ENCODE assay signal across 10 cellular contexts in the genomic region with DNA sequence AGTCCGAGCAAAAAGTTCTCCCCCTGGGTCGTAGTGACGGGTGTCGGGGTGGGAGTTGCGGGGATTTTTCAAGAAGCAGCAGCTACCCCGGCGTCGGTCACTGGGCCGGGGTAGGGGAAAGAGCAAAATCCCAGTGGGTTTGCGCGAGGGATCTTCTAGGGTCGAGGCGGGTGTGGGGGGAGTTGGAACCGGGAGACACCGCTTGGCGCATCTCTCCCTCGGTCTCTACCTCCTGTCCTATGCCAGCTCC. TPM values are rescaled to one million over a fixed set of nuclear protein-coding genes. Genes with fewer than 3 reads are reported as not detected.
DNase-seq lines count a peak whose midpoint lies in the region; ATAC-seq and TF ChIP-seq lines count a peak whose summit lies in the region.
"Had no signal": no experiment of that assay in that cellular context is flagged by ENCODE, and none has a peak within 500 bp of the region (broad histone marks: within the 10 kb centered on the region; RNA-seq: fewer than 3 reads in every experiment).

No MANE protein-coding gene starts in this region.

- peak overlapping the region; percentile 93 for H3K4me3 Mint-ChIP-seq in activated T-cell treated with anti-CD3 and anti-CD28 coated beads, Interleukin-2, amount 50 U/mL, for 72 hours

- no peaks in the 10 kb centered on the region for H3K27me3 ChIP-seq in iPS-15b (ENCODE audit: control insufficient read depth, insufficient read depth, low read length)

- POLR2A ChIA-PET in HEK293 (lab: Yijun Ruan, JAX) = interaction anchor here (0.6 to 3.4 kb wide), 30 partner anchors 8 to 386 kb away, joined by 3 to 38 read pairs (median 6); partner anchors contain the start of genes ATXN7L3, FAM171A2, FZD2 and RUNDC3A

- intact Hi-C loops in posterior vena cava (cut with DNase I) = no loop called here

- H3K9ac ChIP-seq in iPS-15b (ENCODE audit: low read depth, low read length) = no peak overlapping the region

- H3K27ac Mint-ChIP-seq in activated T-cell treated with anti-CD3 and anti-CD28 coated beads, Interleukin-2, amount 50 U/mL, for 72 hours = peak overlapping the region; percentile 95

- H3K9me3 Mint-ChIP-seq in activated T-cell treated with anti-CD3 and anti-CD28 coated beads, Interleukin-2, amount 50 U/mL, for 72 hours = no peaks in the 10 kb centered on the region

- H3K36me3 ChIP-seq in HEK293 (ENCODE audit: control insufficient read depth in 2 of 2, insufficient read depth in 1 of 2, low read length in 2 of 2) = peaks cover 0 to 6% of the 10 kb centered on the region in 2 experiments; a peak in 2 of 3 replicates
- no peaks in the 10 kb centered on the region for H3K36me3 ChIP-seq in iPS-15b (ENCODE audit: control insufficient read depth, insufficient read depth, low read length)

- peaks cover 25% of the 10 kb centered on the region for H3K4me1 Mint-ChIP-seq in activated T-cell treated with anti-CD3 and anti-CD28 coated beads, Interleukin-2, amount 50 U/mL, for 72 hours (ENCODE audit: low read depth)

- H3K4me3 ChIP-seq in HEK293 (ENCODE audit: low read depth, low read length) (peak overlapping the region; percentile 79), iPS-15b (ENCODE audit: low read depth, low read length) (peak overlapping the region; percentile 79)

- CTCF ChIA-PET in HEK293 (lab: Yijun Ruan, JAX) = interaction anchor here (0.6 to 1.9 kb wide), 12 partner anchors 9 to 469 kb away, joined by 3 to 10 read pairs (median 4); no protein-coding TSS in a partner anchor

- no peaks in the 10 kb centered on the region for H3K27me3 Mint-ChIP-seq in activated T-cell treated with anti-CD3 and anti-CD28 coated beads, Interleukin-2, amount 50 U/mL, for 72 hours (ENCODE audit: low read depth)

- ATAC-seq in activated T-cell treated with anti-CD3 and anti-CD28 coated beads, Interleukin-2, amount 50 U/mL, for 72 hours (replicated peaks in 1 of 2) = no peak
- no peak for ATAC-seq in stimulated activated naive CD8-positive, alpha-beta T cell treated with anti-CD3 and anti-CD28 coated beads, Interleukin-15, Interleukin-2, amounts not matched to agents 100 U/mL and 50 U/mL, for 24 hours
- ATAC-seq in esophagus mucosa = no peak

- H3K4me1 ChIP-seq in HEK293 (ENCODE audit: control insufficient read depth, insufficient read depth, low read length) = peaks cover 11% of the 10 kb centered on the region
- peaks cover 6% of the 10 kb centered on the region for H3K4me1 ChIP-seq in iPS-15b (ENCODE audit: control insufficient read depth, insufficient read depth, low read length)

- TF ChIP-seq CTCF in HEK293 (tag by site-specific recombination; IDR thresholded peaks at IDR 0.05) = no peak

- DNase-seq in activated T-cell treated with anti-CD3 and anti-CD28 coated beads, Interleukin-2, amount 50 U/mL, for 72 hours = peak in 1 of 2 donors; percentile 40
- DNase-seq in stimulated activated naive CD8-positive, alpha-beta T cell treated with anti-CD3 and anti-CD28 coated beads, Interleukin-15, Interleukin-2, amounts not matched to agents 100 U/mL and 50 U/mL, for 24 hours = peak; percentile 41
- DNase-seq in posterior vena cava (ENCODE audit: low spot score) = no peak
- DNase-seq in AG08395 (ENCODE audit: low spot score) = no peak
- no peak for DNase-seq in DMS79 treated with DMSO at 0.1 percent for 48 hours (lab: John Stamatoyannopoulos, UW)

- peak overlapping the region; percentile 100; the same call in 1 of the 2 replicates for H3K27ac ChIP-seq in HEK293 (ENCODE audit: extremely low read depth, low read depth, low read length)

- H3K9me3 ChIP-seq in HEK293 (ENCODE audit: control insufficient read depth, insufficient read depth, low read depth, low read length) (no peaks in the 10 kb centered on the region), iPS-15b (ENCODE audit: control insufficient read depth, insufficient read depth, low read length) (no peaks in the 10 kb centered on the region)

- peaks cover 5 to 7% of the 10 kb centered on the region in 2 donors for H3K36me3 Mint-ChIP-seq in activated T-cell treated with anti-CD3 and anti-CD28 coated beads, Interleukin-2, amount 50 U/mL, for 72 hours (ENCODE audit: insufficient read depth in 2 of 2)

TF ChIP-seq in HEK293, 187 proteins besides CTCF, POLR2A, EP300 and RAD21 (continues in another document):
- TF ChIP-seq ZNF341 (tag by site-specific recombination; IDR thresholded peaks at IDR 0.05; ENCODE audit: low read depth) = peak; percentile 39; the same call in 1 of the 2 replicates
- TF ChIP-seq, protein P1, sequence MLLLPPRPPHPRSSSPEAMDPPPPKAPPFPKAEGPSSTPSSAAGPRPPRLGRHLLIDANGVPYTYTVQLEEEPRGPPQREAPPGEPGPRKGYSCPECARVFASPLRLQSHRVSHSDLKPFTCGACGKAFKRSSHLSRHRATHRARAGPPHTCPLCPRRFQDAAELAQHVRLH (tag by site-specific recombination; IDR thresholded peaks at IDR 0.05) = no peak
- no peak for TF ChIP-seq ZNF324 (tag by site-specific recombination; IDR thresholded peaks at IDR 0.05)
- peak; percentile 66 for TF ChIP-seq ZBTB11 (tag by site-specific recombination; conservative IDR thresholded peaks at IDR 0.05; ENCODE audit: low read depth)
- no peak for TF ChIP-seq ZNF211 (tag by site-specific recombination; IDR thresholded peaks at IDR 0.05; ENCODE audit: low read depth)
- no peak for TF ChIP-seq ZNF843 (tag by site-specific recombination; IDR thresholded peaks at IDR 0.05)
- no peak for TF ChIP-seq SALL2 (tag by site-specific recombination; IDR thresholded peaks at IDR 0.05; ENCODE audit: borderline replicate concordance)
- no peak for TF ChIP-seq EGR2 (tag by site-specific recombination; IDR thresholded peaks at IDR 0.05; ENCODE audit: low read depth)
- no peak for TF ChIP-seq ZNF629 (tag by site-specific recombination; IDR thresholded peaks at IDR 0.05)
- no peak for TF ChIP-seq ZNF138 (tag by site-specific recombination; IDR thresholded peaks at IDR 0.05; ENCODE audit: borderline replicate concordance)
- TF ChIP-seq ZBTB44 (tag by site-specific recombination; IDR thresholded peaks at IDR 0.05) = no peak
- TF ChIP-seq ZNF585B (tag by site-specific recombination; IDR thresholded peaks at IDR 0.05) = no peak
- no peak for TF ChIP-seq KLF10 (tag by site-specific recombination; IDR thresholded peaks at IDR 0.05)
- no peak for TF ChIP-seq ZXDB (tag by site-specific recombination; IDR thresholded peaks at IDR 0.05)
- no peak for TF ChIP-seq ZNF596 (tag by site-specific recombination; IDR thresholded peaks at IDR 0.05)
- TF ChIP-seq ZFP37 (tag by site-specific recombination; IDR thresholded peaks at IDR 0.05) = 0 out of 2 replicates have a peak, but pooled peaks have one; percentile 11

RNA-seq across cellular contexts. Expression of gene UBTF, which starts 2.3 kb away (rescaled TPM):
- 100 to 1,000 TPM; 105 to 125 TPM for total RNA-seq in activated T-cell treated with anti-CD3 and anti-CD28 coated beads, Interleukin-2, amount 50 U/mL, for 72 hours
- total RNA-seq in posterior vena cava (10 to 100 TPM; 42.6 to 59.7 TPM), esophagus mucosa (60.7 TPM)

RNA-seq across cellular contexts. Expression of gene ATXN7L3, which starts 22.1 kb away (rescaled TPM):
- 10 to 100 TPM; 96.1 to 97.6 TPM for total RNA-seq in activated T-cell treated with anti-CD3 and anti-CD28 coated beads, Interleukin-2, amount 50 U/mL, for 72 hours
- total RNA-seq in posterior vena cava (10 to 100 TPM; 49.2 to 61.9 TPM), esophagus mucosa (61.6 TPM)

RNA-seq across cellular contexts. Expression of gene TMUB2, which starts 35.0 kb away (rescaled TPM):
- 10 to 100 TPM; 40.8 to 46.2 TPM for total RNA-seq in activated T-cell treated with anti-CD3 and anti-CD28 coated beads, Interleukin-2, amount 50 U/mL, for 72 hours
- 10 to 100 TPM; 26.3 to 31.2 TPM for total RNA-seq in posterior vena cava
- 18.2 TPM for total RNA-seq in esophagus mucosa

RNA-seq across cellular contexts. Expression of gene SLC4A1, which starts 46.1 kb away (rescaled TPM):
- not detected for total RNA-seq in activated T-cell treated with anti-CD3 and anti-CD28 coated beads, Interleukin-2, amount 50 U/mL, for 72 hours
- 1 to 10 TPM; 1.5 to 4.2 TPM for total RNA-seq in posterior vena cava
- not detected for total RNA-seq in esophagus mucosa
- total RNA-seq: LHCN-M2, lung microvascular endothelial cell had no signal

RNA-seq across cellular contexts. Expression of gene ASB16, which starts 51.3 kb away (rescaled TPM):
- total RNA-seq in activated T-cell treated with anti-CD3 and anti-CD28 coated beads, Interleukin-2, amount 50 U/mL, for 72 hours = under 1 TPM; 0.34 to 0.44 TPM
- total RNA-seq in posterior vena cava (1 to 10 TPM in 1 of 2 donors, under 1 TPM in 1; 0.19 to 1.5 TPM), esophagus mucosa (not detected)
- total RNA-seq: LHCN-M2, lung microvascular endothelial cell had no signal
